Comparison of ENCODE assay signal across 8 cellular contexts in the genomic region with DNA sequence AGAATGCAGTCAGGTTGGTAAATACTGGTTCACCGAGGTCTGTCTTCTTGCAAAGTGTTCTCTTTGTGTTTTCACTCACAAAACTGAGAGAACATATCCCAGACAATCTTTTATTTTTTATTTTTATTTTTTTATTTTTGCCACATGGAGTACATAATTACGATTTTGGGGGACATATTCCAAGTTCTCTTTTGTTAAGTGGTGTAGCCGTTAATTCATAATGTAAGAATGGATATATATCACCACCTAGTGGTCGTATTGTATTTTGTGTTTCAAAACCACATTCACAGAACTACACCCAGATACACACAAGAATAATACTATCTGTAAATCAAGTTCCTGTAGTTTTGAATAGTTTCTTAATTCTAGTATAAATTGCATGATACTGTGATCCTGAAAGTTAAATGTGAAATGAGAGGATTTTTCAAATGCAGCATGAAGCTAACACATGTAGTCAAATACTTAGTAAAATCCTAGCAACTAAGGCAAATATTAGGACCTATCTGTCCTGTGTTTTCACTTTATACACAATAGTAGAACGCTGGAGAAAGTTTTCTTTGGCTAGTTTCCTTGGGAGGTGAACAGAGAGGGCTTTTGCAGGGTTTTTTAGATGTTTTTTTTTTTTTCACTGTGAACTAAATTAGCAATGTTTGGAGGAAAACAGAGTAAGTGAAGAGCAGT.
DNase-seq lines count a peak whose midpoint lies in the region; ATAC-seq and TF ChIP-seq lines count a peak whose summit lies in the region.

No MANE protein-coding gene starts in this region.

- 25% methylated on average over 5 of the region's 5 CpGs for WGBS in hepatocyte (ENCODE audit: low lambda C conversion rate, missing lambda C conversion rate)
- WGBS in tibial nerve, 2 donors: 12 to 15% methylated on average over 5 of the region's 5 CpGs

- H3K27me3 ChIP-seq in hepatocyte (no peaks in the 10 kb centered on the region), tibial nerve (no peaks in the 10 kb centered on the region)

- intact Hi-C loops in activated B cell treated with CpG ODN at 0.5 μM for 24 hours (cut with micrococcal nuclease): loop anchor here (1.0 kb wide), 2 partner anchors 923 to 1212 kb away; no protein-coding TSS in a partner anchor

- ATAC-seq in GM21526 (IDR thresholded peaks at IDR 0.05; ENCODE audit: low FRiP score, unreplicated experiment) (peak; percentile 76), activated B cell treated with CpG ODN at 0.5 μM for 24 hours (ENCODE audit: low read depth) (no peak), HG03045 (IDR thresholded peaks at IDR 0.05; ENCODE audit: unreplicated experiment) (no peak)

- H3K27ac Mint-ChIP-seq in activated B cell treated with CpG ODN at 0.5 μM for 24 hours: no peak overlapping the region

- peak; percentile 71 for TF ChIP-seq CTCF in activated B cell treated with CpG ODN at 0.5 μM for 24 hours (IDR thresholded peaks at IDR 0.05)
- TF ChIP-seq CTCF in hepatocyte (IDR thresholded peaks at IDR 0.05; ENCODE audit: poor library complexity): peak; percentile 73
- peak; percentile 46 to 74 (median 53) for TF ChIP-seq CTCF in tibial nerve (IDR thresholded peaks at IDR 0.05)

- POLR2A ChIA-PET in activated B cell treated with CpG ODN at 0.5 μM for 24 hours (lab: Charles Lee): no interaction called here

- H3K36me3 Mint-ChIP-seq in activated B cell treated with CpG ODN at 0.5 μM for 24 hours (ENCODE audit: low read depth): no peaks in the 10 kb centered on the region

- no peak for TF ChIP-seq POLR2A in tibial nerve (IDR thresholded peaks at IDR 0.05)

- no peak overlapping the region for H3K4me3 Mint-ChIP-seq in activated B cell treated with CpG ODN at 0.5 μM for 24 hours

- no peaks in the 10 kb centered on the region for H4K20me1 ChIP-seq in hepatocyte (ENCODE audit: insufficient read depth, poor library complexity, severe bottlenecking)

- H3K9me3 ChIP-seq in hepatocyte (ENCODE audit: low read depth): no peaks in the 10 kb centered on the region
- no peaks in the 10 kb centered on the region for H3K9me3 ChIP-seq in tibial nerve

- H3K9me3 Mint-ChIP-seq in activated B cell treated with CpG ODN at 0.5 μM for 24 hours: no peaks in the 10 kb centered on the region

- peak; percentile 61 for DNase-seq in DMS 273 (lab: John Stamatoyannopoulos, UW; ENCODE audit: unreplicated experiment)
- DNase-seq in NCI-H1092 (lab: John Stamatoyannopoulos, UW): peak; percentile 2
- DNase-seq in activated B cell treated with CpG ODN at 0.5 μM for 24 hours: no peak
- DNase-seq in hepatocyte (ENCODE audit: low spot score): peak; percentile 58
- DNase-seq in tibial nerve (ENCODE audit: low spot score in 2 of 2): no peak
- no peak for DNase-seq in stimulated activated CD4-positive, alpha-beta T cell treated with anti-CD3 and anti-CD28 coated beads, Interleukin-15, amount 100 ng/mL, for 24 hours

- peak overlapping the region; percentile 28 for H3K27ac ChIP-seq in hepatocyte
- peak overlapping the region in 1 of 4 donors; percentile 75 for H3K27ac ChIP-seq in tibial nerve

- no peak overlapping the region for H3K4me3 ChIP-seq in hepatocyte
- no peak overlapping the region for H3K4me3 ChIP-seq in tibial nerve

- H3K79me2 ChIP-seq in hepatocyte: peaks cover 2% of the 10 kb centered on the region

- TF ChIP-seq EP300 in tibial nerve (IDR thresholded peaks at IDR 0.05): no peak

- peaks cover 7% of the 10 kb centered on the region for H3K27me3 Mint-ChIP-seq in activated B cell treated with CpG ODN at 0.5 μM for 24 hours

- no peaks in the 10 kb centered on the region for H3K36me3 ChIP-seq in hepatocyte (replicated peaks; ENCODE audit: insufficient read depth, low read depth)
- H3K36me3 ChIP-seq in tibial nerve: no peaks in the 10 kb centered on the region

- H3K4me1 Mint-ChIP-seq in activated B cell treated with CpG ODN at 0.5 μM for 24 hours: no peaks in the 10 kb centered on the region

- H3K9me2 ChIP-seq in hepatocyte (replicated peaks; ENCODE audit: insufficient read depth): no peaks in the 10 kb centered on the region

- H3K4me2 ChIP-seq in hepatocyte: peak overlapping the region; percentile 46

- H3K4me1 ChIP-seq in hepatocyte (ENCODE audit: insufficient read depth): peaks cover 31% of the 10 kb centered on the region
- peaks cover 0 to 50% (median 5%) of the 10 kb centered on the region in 4 donors for H3K4me1 ChIP-seq in tibial nerve

- CTCF ChIA-PET in activated B cell treated with CpG ODN at 0.5 μM for 24 hours (lab: Charles Lee): interaction anchor here (1.0 to 6.1 kb wide), 4 partner anchors 14 to 1213 kb away, joined by 4 to 64 read pairs (median 8); no protein-coding TSS in a partner anchor

- H2AFZ ChIP-seq in hepatocyte: no peak overlapping the region

Comparison
In these comparisons a context has a peak if more than half of its experiments do, and no peak if none do; other contexts are left out.
1. DNase-seq: peak in DMS 273 (single experiment), NCI-H1092 (single experiment) and hepatocyte (single experiment); none in activated B cell treated with CpG ODN at 0.5 μM for 24 hours (single experiment), tibial nerve (0 of 2) and stimulated activated CD4-positive, alpha-beta T cell treated with anti-CD3 and anti-CD28 coated beads, Interleukin-15, amount 100 ng/mL, for 24 hours (single experiment).
2. Peak in every context shown above with its lines, with median percentiles within 50 percentile points of each other: CTCF ChIP-seq.